In the genomic region with DNA sequence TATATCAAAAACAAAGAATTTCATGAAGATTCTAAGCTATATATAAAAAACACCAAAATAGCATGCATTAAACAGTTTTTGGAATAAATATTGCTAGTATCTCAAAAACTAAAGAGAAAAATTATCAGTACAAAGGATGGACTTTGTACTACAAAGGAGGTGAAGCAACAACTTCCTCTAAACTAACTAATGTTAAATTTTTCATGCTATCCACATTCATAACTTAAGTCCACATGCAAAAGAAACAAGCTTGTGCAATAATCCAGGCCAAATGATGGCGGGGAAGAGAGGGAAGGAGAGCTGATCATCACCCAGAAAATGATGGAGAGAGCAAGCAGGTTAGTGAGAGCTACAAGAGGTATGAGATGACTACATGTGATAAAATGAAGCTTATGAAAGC, we compare ENCODE assay signal across 25 cellular contexts.
"Had no signal": no experiment of that assay in that cellular context is flagged by ENCODE, and none has a peak within 500 bp of the region (broad histone marks: within the 10 kb centered on the region; RNA-seq: fewer than 3 reads in every experiment).

No MANE protein-coding gene starts in this region.

- ATAC-seq: activated CD4-positive, CD25-positive, alpha-beta regulatory T cell treated with anti-CD3 and anti-CD28 coated beads, Interleukin-2, amount 50 U/mL, for 24 hours; activated CD8-positive, alpha-beta memory T cell treated with anti-CD3 and anti-CD28 coated beads, Interleukin-2, amount 10 ng/mL, durations not matched to agents 7 days and 5 days; activated CD8-positive, alpha-beta T cell treated with anti-CD3 and anti-CD28 coated beads for 36 hours; activated naive CD4-positive, alpha-beta T cell treated with anti-CD3 and anti-CD28 coated beads, Interleukin-2, amount 50 U/mL, for 72 hours; left ventricle myocardium superior; natural killer cell treated with Interleukin-12 subunit alpha and Interleukin-12 subunit beta and Interleukin-15 and Interleukin-18, amount 100 ng/mL, for 72 hours; upper lobe of right lung had no signal

- DNase-seq: activated CD4-positive, alpha-beta T cell treated with anti-CD3 and anti-CD28 coated beads, Interleukin-2, amount 10 ng/mL, durations not matched to agents 24 days and 14 days; activated CD8-positive, alpha-beta memory T cell treated with anti-CD3 and anti-CD28 coated beads, Interleukin-2, amount 10 ng/mL, durations not matched to agents 7 days and 5 days; activated CD8-positive, alpha-beta T cell treated with anti-CD3 and anti-CD28 coated beads for 36 hours; activated gamma-delta T cell; activated T-cell treated with anti-CD3 and anti-CD28 coated beads for 4 hours; brain microvascular endothelial cell; caudate nucleus; dermis blood vessel endothelial cell; effector memory CD4-positive, alpha-beta T cell; foreskin melanocyte; immature natural killer cell; kidney glomerular epithelial cell; left ventricle myocardium superior; midbrain; stimulated activated CD4-positive, alpha-beta T cell treated with anti-CD3 and anti-CD28 coated beads, Interleukin-12 subunit alpha, Interleukin-12 subunit beta, amount 100 ng/mL, for 4 hours; stimulated activated CD4-positive, alpha-beta T cell treated with anti-CD3 and anti-CD28 coated beads, Interleukin-4, amount 100 ng/mL, for 4 hours; substantia nigra; thyroid gland; upper lobe of right lung had no signal

- H3K4me3 ChIP-seq: ascending aorta, prostate gland, thyroid gland, upper lobe of right lung had no signal

- H3K4me1 ChIP-seq: ascending aorta, prostate gland, thyroid gland, upper lobe of right lung had no signal

- H3K36me3 ChIP-seq: prostate gland had no signal

- H3K27me3 ChIP-seq: ascending aorta, brain microvascular endothelial cell, thyroid gland, upper lobe of right lung had no signal

- H3K27ac ChIP-seq: ascending aorta, brain microvascular endothelial cell, prostate gland, thyroid gland, upper lobe of right lung, VCaP had no signal

- H3K9me3 ChIP-seq: ascending aorta, prostate gland, thyroid gland, upper lobe of right lung had no signal
